ENCODE assay signal across 1 cellular context in the genomic region with DNA sequence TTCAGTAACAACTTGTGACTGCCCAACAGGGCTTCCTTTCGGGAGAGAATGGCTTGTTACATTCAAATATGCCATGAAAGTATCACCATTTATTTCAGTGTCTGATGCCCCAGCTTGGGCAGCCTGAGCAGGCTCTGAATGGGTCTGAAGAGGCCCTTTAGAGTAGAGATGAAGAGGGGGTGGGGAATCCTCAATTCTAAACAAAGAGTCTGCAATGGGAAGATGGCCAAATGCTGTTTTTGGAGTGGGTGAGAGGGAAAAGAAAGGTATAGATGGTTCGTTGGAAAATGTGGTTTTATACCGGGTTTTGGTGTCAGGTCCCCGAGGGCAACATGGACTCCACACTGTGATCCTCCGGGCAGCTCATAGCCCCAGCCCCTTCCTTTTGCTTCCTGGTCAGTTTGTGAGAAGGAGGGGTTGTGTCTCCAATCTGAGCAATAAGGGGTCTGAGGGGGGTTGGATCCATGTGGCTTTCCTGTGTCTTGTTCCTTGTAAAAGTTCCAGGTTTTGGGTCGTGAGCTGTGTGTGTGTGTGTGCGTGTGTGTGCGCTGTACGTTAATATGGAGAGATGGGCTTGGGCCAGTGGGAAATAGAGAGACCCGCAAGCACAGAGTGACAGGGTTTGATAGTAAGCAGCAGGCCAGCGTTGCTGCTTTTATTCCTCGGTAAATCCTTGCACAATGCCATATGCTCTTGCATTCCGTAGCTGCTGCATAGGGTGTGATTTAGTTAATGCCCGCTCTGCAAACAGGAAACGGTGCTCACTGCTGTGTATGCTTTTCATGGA.
TF ChIP-seq lines count a peak whose summit lies in the region.

No MANE protein-coding gene starts in this region.

TF ChIP-seq in HEK293, 187 proteins besides CTCF, POLR2A, EP300 and RAD21 (continued from another document):
- TF ChIP-seq, protein P1, sequence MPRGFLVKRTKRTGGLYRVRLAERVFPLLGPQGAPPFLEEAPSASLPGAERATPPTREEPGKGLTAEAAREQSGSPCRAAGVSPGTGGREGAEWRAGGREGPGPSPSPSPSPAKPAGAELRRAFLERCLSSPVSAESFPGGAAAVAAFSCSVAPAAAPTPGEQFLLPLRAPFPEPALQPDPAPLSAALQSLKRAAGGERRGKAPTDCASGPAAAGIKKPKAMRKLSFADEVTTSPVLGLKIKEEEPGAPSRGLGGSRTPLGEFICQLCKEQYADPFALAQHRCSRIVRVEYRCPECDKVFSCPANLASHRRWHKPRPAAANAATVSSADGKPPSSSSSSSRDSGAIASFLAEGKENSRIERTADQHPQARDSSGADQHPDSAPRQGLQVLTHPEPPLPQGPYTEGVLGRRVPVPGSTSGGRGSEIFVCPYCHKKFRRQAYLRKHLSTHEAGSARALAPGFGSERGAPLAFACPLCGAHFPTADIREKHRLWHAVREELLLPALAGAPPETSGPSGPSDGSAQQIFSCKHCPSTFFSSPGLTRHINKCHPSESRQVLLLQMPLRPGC (tag by site-specific recombination; IDR thresholded peaks at IDR 0.05) = no peak
- TF ChIP-seq, protein P2, sequence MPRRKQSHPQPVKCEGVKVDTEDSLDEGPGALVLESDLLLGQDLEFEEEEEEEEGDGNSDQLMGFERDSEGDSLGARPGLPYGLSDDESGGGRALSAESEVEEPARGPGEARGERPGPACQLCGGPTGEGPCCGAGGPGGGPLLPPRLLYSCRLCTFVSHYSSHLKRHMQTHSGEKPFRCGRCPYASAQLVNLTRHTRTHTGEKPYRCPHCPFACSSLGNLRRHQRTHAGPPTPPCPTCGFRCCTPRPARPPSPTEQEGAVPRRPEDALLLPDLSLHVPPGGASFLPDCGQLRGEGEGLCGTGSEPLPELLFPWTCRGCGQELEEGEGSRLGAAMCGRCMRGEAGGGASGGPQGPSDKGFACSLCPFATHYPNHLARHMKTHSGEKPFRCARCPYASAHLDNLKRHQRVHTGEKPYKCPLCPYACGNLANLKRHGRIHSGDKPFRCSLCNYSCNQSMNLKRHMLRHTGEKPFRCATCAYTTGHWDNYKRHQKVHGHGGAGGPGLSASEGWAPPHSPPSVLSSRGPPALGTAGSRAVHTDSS (tag by site-specific recombination; IDR thresholded peaks at IDR 0.05) = peak; percentile 8; the same call in 1 of the 2 replicates
- no peak for TF ChIP-seq ZNF24 (tag by site-specific recombination; IDR thresholded peaks at IDR 0.05)
- TF ChIP-seq, protein P3, sequence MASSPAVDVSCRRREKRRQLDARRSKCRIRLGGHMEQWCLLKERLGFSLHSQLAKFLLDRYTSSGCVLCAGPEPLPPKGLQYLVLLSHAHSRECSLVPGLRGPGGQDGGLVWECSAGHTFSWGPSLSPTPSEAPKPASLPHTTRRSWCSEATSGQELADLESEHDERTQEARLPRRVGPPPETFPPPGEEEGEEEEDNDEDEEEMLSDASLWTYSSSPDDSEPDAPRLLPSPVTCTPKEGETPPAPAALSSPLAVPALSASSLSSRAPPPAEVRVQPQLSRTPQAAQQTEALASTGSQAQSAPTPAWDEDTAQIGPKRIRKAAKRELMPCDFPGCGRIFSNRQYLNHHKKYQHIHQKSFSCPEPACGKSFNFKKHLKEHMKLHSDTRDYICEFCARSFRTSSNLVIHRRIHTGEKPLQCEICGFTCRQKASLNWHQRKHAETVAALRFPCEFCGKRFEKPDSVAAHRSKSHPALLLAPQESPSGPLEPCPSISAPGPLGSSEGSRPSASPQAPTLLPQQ (tag by site-specific recombination; IDR thresholded peaks at IDR 0.05) = peak; percentile 78; the same call in 1 of the 2 replicates
- TF ChIP-seq RBAK (tag by site-specific recombination; IDR thresholded peaks at IDR 0.05) = no peak
- TF ChIP-seq SCRT2 (tag by site-specific recombination; IDR thresholded peaks at IDR 0.05) = no peak
- TF ChIP-seq, protein P4, sequence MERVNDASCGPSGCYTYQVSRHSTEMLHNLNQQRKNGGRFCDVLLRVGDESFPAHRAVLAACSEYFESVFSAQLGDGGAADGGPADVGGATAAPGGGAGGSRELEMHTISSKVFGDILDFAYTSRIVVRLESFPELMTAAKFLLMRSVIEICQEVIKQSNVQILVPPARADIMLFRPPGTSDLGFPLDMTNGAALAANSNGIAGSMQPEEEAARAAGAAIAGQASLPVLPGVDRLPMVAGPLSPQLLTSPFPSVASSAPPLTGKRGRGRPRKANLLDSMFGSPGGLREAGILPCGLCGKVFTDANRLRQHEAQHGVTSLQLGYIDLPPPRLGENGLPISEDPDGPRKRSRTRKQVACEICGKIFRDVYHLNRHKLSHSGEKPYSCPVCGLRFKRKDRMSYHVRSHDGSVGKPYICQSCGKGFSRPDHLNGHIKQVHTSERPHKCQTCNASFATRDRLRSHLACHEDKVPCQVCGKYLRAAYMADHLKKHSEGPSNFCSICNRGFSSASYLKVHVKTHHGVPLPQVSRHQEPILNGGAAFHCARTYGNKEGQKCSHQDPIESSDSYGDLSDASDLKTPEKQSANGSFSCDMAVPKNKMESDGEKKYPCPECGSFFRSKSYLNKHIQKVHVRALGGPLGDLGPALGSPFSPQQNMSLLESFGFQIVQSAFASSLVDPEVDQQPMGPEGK (tag by site-specific recombination; IDR thresholded peaks at IDR 0.05) = no peak; the same call in 1 of the 2 replicates
- TF ChIP-seq, protein P5, sequence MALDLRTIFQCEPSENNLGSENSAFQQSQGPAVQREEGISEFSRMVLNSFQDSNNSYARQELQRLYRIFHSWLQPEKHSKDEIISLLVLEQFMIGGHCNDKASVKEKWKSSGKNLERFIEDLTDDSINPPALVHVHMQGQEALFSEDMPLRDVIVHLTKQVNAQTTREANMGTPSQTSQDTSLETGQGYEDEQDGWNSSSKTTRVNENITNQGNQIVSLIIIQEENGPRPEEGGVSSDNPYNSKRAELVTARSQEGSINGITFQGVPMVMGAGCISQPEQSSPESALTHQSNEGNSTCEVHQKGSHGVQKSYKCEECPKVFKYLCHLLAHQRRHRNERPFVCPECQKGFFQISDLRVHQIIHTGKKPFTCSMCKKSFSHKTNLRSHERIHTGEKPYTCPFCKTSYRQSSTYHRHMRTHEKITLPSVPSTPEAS (tag by site-specific recombination; IDR thresholded peaks at IDR 0.05) = peak; percentile 97
- no peak for TF ChIP-seq SP3 (tag by site-specific recombination; IDR thresholded peaks at IDR 0.05)
- TF ChIP-seq ZNF214 (tag by site-specific recombination; IDR thresholded peaks at IDR 0.05; ENCODE audit: borderline replicate concordance) = no peak
- TF ChIP-seq SP7 (tag by site-specific recombination; IDR thresholded peaks at IDR 0.05) = no peak
- TF ChIP-seq, protein P6, sequence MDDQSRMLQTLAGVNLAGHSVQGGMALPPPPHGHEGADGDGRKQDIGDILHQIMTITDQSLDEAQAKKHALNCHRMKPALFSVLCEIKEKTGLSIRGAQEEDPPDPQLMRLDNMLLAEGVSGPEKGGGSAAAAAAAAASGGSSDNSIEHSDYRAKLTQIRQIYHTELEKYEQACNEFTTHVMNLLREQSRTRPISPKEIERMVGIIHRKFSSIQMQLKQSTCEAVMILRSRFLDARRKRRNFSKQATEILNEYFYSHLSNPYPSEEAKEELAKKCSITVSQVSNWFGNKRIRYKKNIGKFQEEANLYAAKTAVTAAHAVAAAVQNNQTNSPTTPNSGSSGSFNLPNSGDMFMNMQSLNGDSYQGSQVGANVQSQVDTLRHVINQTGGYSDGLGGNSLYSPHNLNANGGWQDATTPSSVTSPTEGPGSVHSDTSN (CRISPR knock-in tag; IDR thresholded peaks at IDR 0.05) = no peak
- TF ChIP-seq ZFP69B (tag by site-specific recombination; IDR thresholded peaks at IDR 0.05) = peak; percentile 72
- no peak for TF ChIP-seq ZNF274 (IDR thresholded peaks at IDR 0.05; ENCODE audit: low read length)
- TF ChIP-seq ZNF274 (tag by site-specific recombination; IDR thresholded peaks at IDR 0.05; ENCODE audit: borderline replicate concordance) = no peak
- no peak for TF ChIP-seq ZNF624 (tag by site-specific recombination; IDR thresholded peaks at IDR 0.05)
- TF ChIP-seq ZFP37 (tag by site-specific recombination; IDR thresholded peaks at IDR 0.05) = no peak
- TF ChIP-seq ZNF302 (tag by site-specific recombination; IDR thresholded peaks at IDR 0.05; ENCODE audit: low read depth) = no peak
- peak; percentile 47; the same call in 1 of the 2 replicates for TF ChIP-seq ZNF600 (tag by site-specific recombination; IDR thresholded peaks at IDR 0.05)
- no peak for TF ChIP-seq ZSCAN30 (tag by site-specific recombination; IDR thresholded peaks at IDR 0.05)
- no peak for TF ChIP-seq ZNF114 (tag by site-specific recombination; IDR thresholded peaks at IDR 0.05)
- TF ChIP-seq ZNF792 (tag by site-specific recombination; IDR thresholded peaks at IDR 0.05) = no peak
- TF ChIP-seq, protein P7, sequence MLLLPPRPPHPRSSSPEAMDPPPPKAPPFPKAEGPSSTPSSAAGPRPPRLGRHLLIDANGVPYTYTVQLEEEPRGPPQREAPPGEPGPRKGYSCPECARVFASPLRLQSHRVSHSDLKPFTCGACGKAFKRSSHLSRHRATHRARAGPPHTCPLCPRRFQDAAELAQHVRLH (tag by site-specific recombination; IDR thresholded peaks at IDR 0.05) = no peak
- TF ChIP-seq, protein P8, sequence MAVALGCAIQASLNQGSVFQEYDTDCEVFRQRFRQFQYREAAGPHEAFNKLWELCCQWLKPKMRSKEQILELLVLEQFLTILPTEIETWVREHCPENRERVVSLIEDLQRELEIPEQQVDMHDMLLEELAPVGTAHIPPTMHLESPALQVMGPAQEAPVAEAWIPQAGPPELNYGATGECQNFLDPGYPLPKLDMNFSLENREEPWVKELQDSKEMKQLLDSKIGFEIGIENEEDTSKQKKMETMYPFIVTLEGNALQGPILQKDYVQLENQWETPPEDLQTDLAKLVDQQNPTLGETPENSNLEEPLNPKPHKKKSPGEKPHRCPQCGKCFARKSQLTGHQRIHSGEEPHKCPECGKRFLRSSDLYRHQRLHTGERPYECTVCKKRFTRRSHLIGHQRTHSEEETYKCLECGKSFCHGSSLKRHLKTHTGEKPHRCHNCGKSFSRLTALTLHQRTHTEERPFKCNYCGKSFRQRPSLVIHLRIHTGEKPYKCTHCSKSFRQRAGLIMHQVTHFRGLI (tag by site-specific recombination; IDR thresholded peaks at IDR 0.05) = no peak
- TF ChIP-seq EGR2 (tag by site-specific recombination; IDR thresholded peaks at IDR 0.05; ENCODE audit: low read depth) = no peak
- TF ChIP-seq ZNF701 (tag by site-specific recombination; IDR thresholded peaks at IDR 0.05) = no peak
- no peak for TF ChIP-seq ZNF121 (tag by site-specific recombination; IDR thresholded peaks at IDR 0.05)
- TF ChIP-seq, protein P9, sequence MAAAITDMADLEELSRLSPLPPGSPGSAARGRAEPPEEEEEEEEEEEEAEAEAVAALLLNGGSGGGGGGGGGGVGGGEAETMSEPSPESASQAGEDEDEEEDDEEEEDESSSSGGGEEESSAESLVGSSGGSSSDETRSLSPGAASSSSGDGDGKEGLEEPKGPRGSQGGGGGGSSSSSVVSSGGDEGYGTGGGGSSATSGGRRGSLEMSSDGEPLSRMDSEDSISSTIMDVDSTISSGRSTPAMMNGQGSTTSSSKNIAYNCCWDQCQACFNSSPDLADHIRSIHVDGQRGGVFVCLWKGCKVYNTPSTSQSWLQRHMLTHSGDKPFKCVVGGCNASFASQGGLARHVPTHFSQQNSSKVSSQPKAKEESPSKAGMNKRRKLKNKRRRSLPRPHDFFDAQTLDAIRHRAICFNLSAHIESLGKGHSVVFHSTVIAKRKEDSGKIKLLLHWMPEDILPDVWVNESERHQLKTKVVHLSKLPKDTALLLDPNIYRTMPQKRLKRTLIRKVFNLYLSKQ (tag by site-specific recombination; IDR thresholded peaks at IDR 0.05; ENCODE audit: borderline replicate concordance) = no peak
- peak; percentile 22; the same call in 1 of the 2 replicates for TF ChIP-seq MYNN (tag by site-specific recombination; IDR thresholded peaks at IDR 0.05; ENCODE audit: borderline replicate concordance)
- no peak for TF ChIP-seq ZNF174 (tag by site-specific recombination; IDR thresholded peaks at IDR 0.05)
- peak; percentile 52 for TF ChIP-seq ZIC2 (tag by site-specific recombination; IDR thresholded peaks at IDR 0.05)
- TF ChIP-seq KLF8 (tag by site-specific recombination; IDR thresholded peaks at IDR 0.05) = no peak
- TF ChIP-seq SETDB1 (IDR thresholded peaks at IDR 0.05; ENCODE audit: insufficient read length, low read length) = no peak
- no peak for TF ChIP-seq GLI2 (tag by site-specific recombination; IDR thresholded peaks at IDR 0.05; ENCODE audit: borderline replicate concordance, low read depth)
- no peak for TF ChIP-seq ZSCAN23 (tag by site-specific recombination; IDR thresholded peaks at IDR 0.05)
- TF ChIP-seq ZNF473 (tag by site-specific recombination; IDR thresholded peaks at IDR 0.05) = no peak
- TF ChIP-seq, protein P10, sequence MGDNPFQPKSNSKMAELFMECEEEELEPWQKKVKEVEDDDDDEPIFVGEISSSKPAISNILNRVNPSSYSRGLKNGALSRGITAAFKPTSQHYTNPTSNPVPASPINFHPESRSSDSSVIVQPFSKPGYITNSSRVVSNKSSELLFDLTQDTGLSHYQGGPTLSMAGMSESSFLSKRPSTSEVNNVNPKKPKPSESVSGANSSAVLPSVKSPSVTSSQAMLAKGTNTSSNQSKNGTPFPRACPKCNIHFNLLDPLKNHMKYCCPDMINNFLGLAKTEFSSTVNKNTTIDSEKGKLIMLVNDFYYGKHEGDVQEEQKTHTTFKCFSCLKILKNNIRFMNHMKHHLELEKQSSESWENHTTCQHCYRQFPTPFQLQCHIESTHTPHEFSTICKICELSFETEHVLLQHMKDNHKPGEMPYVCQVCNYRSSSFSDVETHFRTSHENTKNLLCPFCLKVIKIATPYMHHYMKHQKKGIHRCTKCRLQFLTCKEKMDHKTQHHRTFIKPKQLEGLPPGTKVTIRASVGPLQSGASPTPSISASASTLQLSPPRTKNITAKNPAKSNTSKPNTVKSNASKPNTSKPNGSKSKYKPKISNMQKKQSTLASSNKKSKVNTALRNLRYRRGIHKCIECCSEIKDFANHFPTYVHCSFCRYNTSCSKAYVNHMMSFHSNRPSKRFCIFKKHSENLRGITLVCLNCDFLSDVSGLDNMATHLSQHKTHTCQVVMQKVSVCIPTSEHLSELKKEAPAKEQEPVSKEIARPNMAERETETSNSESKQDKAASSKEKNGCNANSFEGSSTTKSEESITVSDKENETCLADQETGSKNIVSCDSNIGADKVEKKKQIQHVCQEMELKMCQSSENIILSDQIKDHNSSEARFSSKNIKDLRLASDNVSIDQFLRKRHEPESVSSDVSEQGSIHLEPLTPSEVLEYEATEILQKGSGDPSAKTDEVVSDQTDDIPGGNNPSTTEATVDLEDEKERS (tag by site-specific recombination; IDR thresholded peaks at IDR 0.05) = no peak
- no peak for TF ChIP-seq ZNF404 (tag by site-specific recombination; IDR thresholded peaks at IDR 0.05)
- TF ChIP-seq ZNF2 (tag by site-specific recombination; IDR thresholded peaks at IDR 0.05) = no peak
- TF ChIP-seq, protein P11, sequence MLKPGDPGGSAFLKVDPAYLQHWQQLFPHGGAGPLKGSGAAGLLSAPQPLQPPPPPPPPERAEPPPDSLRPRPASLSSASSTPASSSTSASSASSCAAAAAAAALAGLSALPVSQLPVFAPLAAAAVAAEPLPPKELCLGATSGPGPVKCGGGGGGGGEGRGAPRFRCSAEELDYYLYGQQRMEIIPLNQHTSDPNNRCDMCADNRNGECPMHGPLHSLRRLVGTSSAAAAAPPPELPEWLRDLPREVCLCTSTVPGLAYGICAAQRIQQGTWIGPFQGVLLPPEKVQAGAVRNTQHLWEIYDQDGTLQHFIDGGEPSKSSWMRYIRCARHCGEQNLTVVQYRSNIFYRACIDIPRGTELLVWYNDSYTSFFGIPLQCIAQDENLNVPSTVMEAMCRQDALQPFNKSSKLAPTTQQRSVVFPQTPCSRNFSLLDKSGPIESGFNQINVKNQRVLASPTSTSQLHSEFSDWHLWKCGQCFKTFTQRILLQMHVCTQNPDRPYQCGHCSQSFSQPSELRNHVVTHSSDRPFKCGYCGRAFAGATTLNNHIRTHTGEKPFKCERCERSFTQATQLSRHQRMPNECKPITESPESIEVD (tag by site-specific recombination; IDR thresholded peaks at IDR 0.05) = no peak
